Comparison of ENCODE assay signal across 15 cellular contexts in genomic region chr9:11946521-11946920, GRCh38.
DNase-seq lines count a peak whose midpoint lies in the region; ATAC-seq and TF ChIP-seq lines count a peak whose summit lies in the region.
"Had no signal": no experiment of that assay in that cellular context is flagged by ENCODE, and none has a peak within 500 bp of the region (broad histone marks: within the 10 kb centered on the region; RNA-seq: fewer than 3 reads in every experiment).

No MANE protein-coding gene starts in this region.

- WGBS in smooth muscle cell (ENCODE audit: low lambda C conversion rate) = 17% methylated on average over 1 of the region's 1 CpG

- H3K4me1 ChIP-seq in smooth muscle cell (ENCODE audit: low read depth) = no peaks in the 10 kb centered on the region
- H3K4me1 ChIP-seq: BE2C had no signal

- ATAC-seq in HG02642 (IDR thresholded peaks at IDR 0.05; ENCODE audit: poor library complexity, unreplicated experiment) = no peak
- ATAC-seq: PC-3, Right ventricle myocardium inferior had no signal

- peak overlapping the region; percentile 20 for H3K27ac ChIP-seq in smooth muscle cell (ENCODE audit: low read depth)

- no peaks in the 10 kb centered on the region for H3K36me3 ChIP-seq in smooth muscle cell (ENCODE audit: low read depth)
- H3K36me3 ChIP-seq: BE2C had no signal

- H2AFZ ChIP-seq in smooth muscle cell (ENCODE audit: low read depth) = no peak overlapping the region

- H3K9ac ChIP-seq in smooth muscle cell (ENCODE audit: low read depth) = no peak overlapping the region

- TF ChIP-seq CTCF in astrocyte of the spinal cord (IDR thresholded peaks at IDR 0.05; ENCODE audit: low read depth, low read length) (no peak), fibroblast of pulmonary artery (IDR thresholded peaks at IDR 0.05; ENCODE audit: low read length, missing control alignments) (no peak), smooth muscle cell (IDR thresholded peaks at IDR 0.05; ENCODE audit: borderline replicate concordance, insufficient read depth, poor library complexity, severe bottlenecking) (no peak)

- no peak overlapping the region for H3K4me2 ChIP-seq in smooth muscle cell

- peak; percentile 11 for DNase-seq in HS-5 (ENCODE audit: low read depth)
- peak; percentile 38 for DNase-seq in astrocyte of the spinal cord (ENCODE audit: low read depth, low spot score)
- DNase-seq in fibroblast of pulmonary artery (ENCODE audit: low read depth) = peak; percentile 41
- DNase-seq in smooth muscle cell (lab: John Stamatoyannopoulos, UW; ENCODE audit: unreplicated experiment) = no peak
- no peak for DNase-seq in DMS79 (lab: John Stamatoyannopoulos, UW)
- DNase-seq in retina = no peak
- DNase-seq: ACHN; BE2C; CD8-positive, alpha-beta memory T cell; MM.1S; NCI-H1105; NCI-H1694 treated with DMSO at 0.1 percent for 48 hours; PC-3 had no signal

- no peaks in the 10 kb centered on the region for H4K20me1 ChIP-seq in smooth muscle cell (ENCODE audit: low read depth)

- in situ Hi-C loops in astrocyte of the spinal cord (cut with HindIII; ENCODE audit: low sequenced_read_pairs) = no loop called here

- no peak overlapping the region for H3K4me3 ChIP-seq in astrocyte of the spinal cord (ENCODE audit: low read depth, low read length)
- H3K4me3 ChIP-seq in fibroblast of pulmonary artery (replicated peaks; ENCODE audit: low read depth, low read length) = no peak overlapping the region
- H3K4me3 ChIP-seq in smooth muscle cell = no peak overlapping the region

- no peaks in the 10 kb centered on the region for H3K79me2 ChIP-seq in smooth muscle cell (ENCODE audit: low read depth)

- no peaks in the 10 kb centered on the region for H3K9me3 ChIP-seq in smooth muscle cell (replicated peaks; ENCODE audit: low read depth)
- H3K9me3 ChIP-seq: BE2C had no signal

- no peaks in the 10 kb centered on the region for H3F3A ChIP-seq in smooth muscle cell (ENCODE audit: low read depth)

- H3K27me3 ChIP-seq in smooth muscle cell (ENCODE audit: low read depth) = no peaks in the 10 kb centered on the region
- H3K27me3 ChIP-seq: BE2C had no signal

Comparison
In these comparisons a context has a peak if more than half of its experiments do, and no peak if none do; other contexts are left out.
1. DNase-seq: peak in HS-5 (single experiment), astrocyte of the spinal cord (single experiment) and fibroblast of pulmonary artery (single experiment); none in smooth muscle cell (single experiment), DMS79 (single experiment) and retina (single experiment).